8 cellular contexts compared by ENCODE assay signal in genomic region chr18:23191952-23192662, GRCh38. TPM values are rescaled to one million over a fixed set of nuclear protein-coding genes. Genes with fewer than 3 reads are reported as not detected.
DNase-seq lines count a peak whose midpoint lies in the region; ATAC-seq and TF ChIP-seq lines count a peak whose summit lies in the region.

No MANE protein-coding gene starts in this region.

- ATAC-seq in left colon (peak; percentile 66), HG03139 (IDR thresholded peaks at IDR 0.05; ENCODE audit: unreplicated experiment) (no peak), GM18511 (IDR thresholded peaks at IDR 0.05; ENCODE audit: unreplicated experiment) (no peak)

- intact Hi-C loops in left colon (cut with DNase I, micrococcal nuclease), result loop anchor here in 1 of 2 donors (10.0 kb wide), 1 partner anchor 47 kb away; no protein-coding TSS in a partner anchor

- POLR2A ChIA-PET in GM10248 (lab: Yijun Ruan, JAX), result interaction anchor here (0.6 kb wide), 1 partner anchor 58 kb away, joined by 7 read pairs; no protein-coding TSS in a partner anchor

- peak; percentile 84 for DNase-seq in A172 (ENCODE audit: low spot score)
- DNase-seq in HK-2 (ENCODE audit: unreplicated experiment), result peak; percentile 40
- DNase-seq in amniotic epithelial cell (ENCODE audit: low read depth), result peak; percentile 73
- peak; percentile 44 to 57 for DNase-seq in left colon
- no peak for DNase-seq in activated naive CD4-positive, alpha-beta T cell (lab: John Stamatoyannopoulos, UW)
- DNase-seq in GM10248 (ENCODE audit: extremely low spot score), result no peak

- no peak for TF ChIP-seq CTCF in GM10248 (IDR thresholded peaks at IDR 0.05; ENCODE audit: control extremely low read depth, extremely low read depth, low read depth, missing control alignments)

- CTCF ChIA-PET in GM10248 (lab: Yijun Ruan, JAX), result interaction anchor here (0.7 to 1.5 kb wide), 6 partner anchors 10 to 166 kb away, joined by 3 to 4 read pairs (median 3); no protein-coding TSS in a partner anchor

RNA-seq across cellular contexts. Expression of gene CABLES1, which starts 56.8 kb away (rescaled TPM):
- 7.1 and 11.3 TPM in 2 replicates for total RNA-seq in A172 (2014; rRNA removed; shearing (Covaris generic))
- total RNA-seq in left colon, result 10 to 100 TPM in 1 of 2 donors, 1 to 10 TPM in 1; 9.4 to 11.0 TPM

Comparison
In these comparisons a context has a peak if more than half of its experiments do, and no peak if none do; other contexts are left out.
1. DNase-seq: peak in A172 (single experiment), HK-2 (single experiment), amniotic epithelial cell (single experiment) and left colon (2 of 2); none in activated naive CD4-positive, alpha-beta T cell (0 of 4) and GM10248 (single experiment).